ENCODE assay signal across 18 cellular contexts in genomic region chr15:69692342-69692741, GRCh38.
"Had no signal": no experiment of that assay in that cellular context is flagged by ENCODE, and none has a peak within 500 bp of the region (broad histone marks: within the 10 kb centered on the region; RNA-seq: fewer than 3 reads in every experiment).

No MANE protein-coding gene starts in this region.

- H3K27me3 ChIP-seq: spleen, tibial nerve had no signal

- H3K27ac Mint-ChIP-seq: nephron progenitor cell; stimulated activated memory B cell treated with anti-CD40 and anti-IgM and Interleukin-4, amounts not matched to agents 10 μg/mL and 1 μg/mL and 100 μg/mL, for 72 hours; stimulated activated naive CD8-positive, alpha-beta T cell treated with anti-CD3 and anti-CD28 coated beads, Interleukin-15, Interleukin-2, amounts not matched to agents 100 ng/mL and 50 ng/mL, for 24 hours had no signal

- H3K36me3 ChIP-seq: tibial nerve had no signal

- H3K4me1 ChIP-seq: tibial nerve had no signal

- H3K4me3 Mint-ChIP-seq: naive thymus-derived CD4-positive, alpha-beta T cell; nephron progenitor cell; stimulated activated memory B cell treated with anti-CD40 and anti-IgM and Interleukin-4, amounts not matched to agents 10 μg/mL and 1 μg/mL and 100 μg/mL, for 72 hours; stimulated activated naive CD8-positive, alpha-beta T cell treated with anti-CD3 and anti-CD28 coated beads, Interleukin-15, Interleukin-2, amounts not matched to agents 100 ng/mL and 50 ng/mL, for 24 hours had no signal

- ATAC-seq: naive thymus-derived CD4-positive, alpha-beta T cell; sciatic nerve; stimulated activated memory B cell treated with anti-CD40 and anti-IgM and Interleukin-4, amounts not matched to agents 10 μg/mL and 1 μg/mL and 100 μg/mL, for 72 hours had no signal

- H3K27ac ChIP-seq: coronary artery, dorsolateral prefrontal cortex, tibial nerve had no signal

- DNase-seq: dorsolateral prefrontal cortex; effector CD8-positive, alpha-beta T cell; foreskin melanocyte; head of caudate nucleus; hippocampal formation; kidney glomerular epithelial cell; mammary epithelial cell; naive thymus-derived CD4-positive, alpha-beta T cell; nephron progenitor cell; spleen; stimulated activated CD4-positive, alpha-beta T cell treated with anti-CD3 and anti-CD28 coated beads, Interleukin-15, amount 100 ng/mL, for 24 hours; stimulated activated CD4-positive, alpha-beta T cell treated with anti-CD3 and anti-CD28 coated beads, Interleukin-1b, Interleukin-23, amount 100 ng/mL, for 48 hours; stimulated activated CD4-positive, alpha-beta T cell treated with anti-CD3 and anti-CD28 coated beads, Interleukin-4, amount 100 ng/mL, for 24 hours had no signal

- H3K4me3 ChIP-seq: coronary artery, dorsolateral prefrontal cortex, spleen, tibial nerve had no signal
